In genomic region chr11:64621283-64622019, GRCh38 we compare ENCODE assay signal across 23 cellular contexts. TPM values are rescaled to one million over a fixed set of nuclear protein-coding genes. Genes with fewer than 3 reads are reported as not detected.
A peak's percentile ranks its signal among the peaks of the same experiment; 100 is the strongest.
DNase-seq lines count a peak whose midpoint lies in the region; ATAC-seq, FAIRE-seq and TF ChIP-seq lines count a peak whose summit lies in the region.
"Had no signal": no experiment of that assay in that cellular context is flagged by ENCODE, and none has a peak within 500 bp of the region (broad histone marks: within the 10 kb centered on the region; RNA-seq: fewer than 3 reads in every experiment).

No MANE protein-coding gene starts in this region.

- TF ChIP-seq CTCF in HL-60 (IDR thresholded peaks at IDR 0.05; ENCODE audit: insufficient read depth, low read length) = no peak
- TF ChIP-seq CTCF in H1 (IDR thresholded peaks at IDR 0.05; ENCODE audit: control extremely low read depth in 1 of 3, insufficient read depth in 1 of 3, low read depth in 1 of 3, low read length in 3 of 3) = no peak

- H4K8ac ChIP-seq in H1 (ENCODE audit: extremely low read depth, insufficient read depth, low read length) = no peak overlapping the region

- intact Hi-C loops in right cardiac atrium (cut with DNase I) = no loop called here

- H3K9ac ChIP-seq in H1 (replicated peaks in 1 of 4; ENCODE audit: extremely low read depth in 1 of 4, low read depth in 3 of 4, low read length in 3 of 4) (no peak overlapping the region), skeletal muscle tissue (ENCODE audit: low read depth in 1 of 3, low read length in 3 of 3) (no peak overlapping the region)

- H3K36me3 ChIP-seq in H1 (ENCODE audit: control insufficient read depth in 2 of 4, insufficient read depth in 4 of 4, low read length in 3 of 4) (no peaks in the 10 kb centered on the region), skeletal muscle tissue (ENCODE audit: control insufficient read depth in 3 of 3, insufficient read depth in 3 of 3, low read length in 3 of 3) (no peaks in the 10 kb centered on the region)

- H3K4me2 ChIP-seq in H1 (ENCODE audit: insufficient read depth in 1 of 2, low read depth in 2 of 2, low read length in 2 of 2) = no peak overlapping the region
- H3K4me2 ChIP-seq: GM23338 had no signal

- H3K27ac ChIP-seq in HL-60 (replicated peaks) = peak overlapping the region; percentile 36
- H3K27ac ChIP-seq in H1 (ENCODE audit: low read depth, low read length) = no peak overlapping the region
- H3K27ac ChIP-seq in skeletal muscle tissue (ENCODE audit: low read depth, low read length) = peak overlapping the region; percentile 40
- H3K27ac ChIP-seq in right cardiac atrium (ENCODE audit: low read length) = no peak overlapping the region
- H3K27ac ChIP-seq: tibial artery had no signal

- peak overlapping the region; percentile 5; the same call in 1 of the 2 replicates for H2BK12ac ChIP-seq in H1 (ENCODE audit: low read depth, low read length)

- 81% methylated on average over 5 of the region's 5 CpGs; no CpG with 5 or more reads in 1 of the 2 experiments for WGBS in H1 (ENCODE audit: extremely low coverage in 1 of 2, insufficient coverage in 1 of 2, insufficient read length in 1 of 2, insufficient replicate concordance in 2 of 2, low coverage in 1 of 2, low lambda C conversion rate in 2 of 2, missing lambda C conversion rate in 1 of 2), 2 experiments
- WGBS in right cardiac atrium = 77% methylated on average over 5 of the region's 5 CpGs

- no peak for TF ChIP-seq RAD21 in H1 (IDR thresholded peaks at IDR 0.05 in 1 of 2, conservative IDR thresholded peaks at IDR 0.05 in 1 of 2; ENCODE audit: low read depth in 2 of 2, low read length in 2 of 2)

- POLR2A ChIA-PET in H1 (lab: Charles Lee; ENCODE audit: partially characterized antibody) = interaction anchor here (0.9 to 1.0 kb wide), 2 partner anchors 8 to 10 kb away, joined by 3 to 4 read pairs; no protein-coding TSS in a partner anchor

- no peaks in the 10 kb centered on the region for H4K20me1 ChIP-seq in H1 (replicated peaks in 1 of 2; ENCODE audit: control insufficient read depth in 1 of 2, insufficient read depth in 2 of 2, low read length in 2 of 2)

- peak in 1 of 2 experiments; percentile 29 for DNase-seq in HL-60 (ENCODE audit: low read depth in 1 of 2, low spot score in 1 of 2)
- peak; percentile 69 for DNase-seq in RPMI8226
- no peak for DNase-seq in H1 (ENCODE audit: low read depth in 1 of 2, low spot score in 2 of 2)
- no peak for DNase-seq in SIG-M5 (lab: John Stamatoyannopoulos, UW)
- no peak for DNase-seq in NCI-H2227 (lab: John Stamatoyannopoulos, UW; ENCODE audit: unreplicated experiment)
- no peak for DNase-seq in NCI-H82 (lab: John Stamatoyannopoulos, UW)
- DNase-seq in right cardiac atrium = no peak
- DNase-seq: DMS 273 treated with DMSO at 0.1 percent for 48 hours; KBM-7; mesendoderm; naive thymus-derived CD4-positive, alpha-beta T cell; NCI-H187; stimulated activated naive CD4-positive, alpha-beta T cell treated with Interleukin-2 at 50 U/mL for 16 hours; T-helper 9 cell; tibial artery had no signal

- CTCF ChIA-PET in H1 (lab: Charles Lee; ENCODE audit: partially characterized antibody) = interaction anchor here (0.6 to 4.4 kb wide), 5 partner anchors 9 to 30 kb away, joined by 3 to 19 read pairs (median 4); no protein-coding TSS in a partner anchor

- H2AFZ ChIP-seq in H1 (ENCODE audit: low read length) = no peak overlapping the region
- H2AFZ ChIP-seq: GM23338 had no signal

- H3K4me1 ChIP-seq in H1 (replicated peaks in 1 of 4; ENCODE audit: control insufficient read depth in 3 of 4, insufficient read depth in 4 of 4, low read length in 3 of 4) = peaks cover 0 to 15% (median 5%) of the 10 kb centered on the region in 4 experiments; a peak in 3 of 7 replicates
- H3K4me1 ChIP-seq in skeletal muscle tissue (ENCODE audit: control insufficient read depth in 3 of 3, insufficient read depth in 3 of 3, low read length in 3 of 3) = peaks cover 6 to 20% (median 17%) of the 10 kb centered on the region in 3 donors
- H3K4me1 ChIP-seq in right cardiac atrium (ENCODE audit: control insufficient read depth, insufficient read depth, low read length) = peaks cover 9% of the 10 kb centered on the region
- H3K4me1 ChIP-seq: tibial artery had no signal

- H2BK15ac ChIP-seq in H1 (ENCODE audit: low read length) = peak overlapping the region; percentile 9; the same call in 1 of the 2 replicates

- no peak overlapping the region for H3K18ac ChIP-seq in H1 (ENCODE audit: extremely low read depth, low read length)

- H3K4me3 ChIP-seq in HL-60 (replicated peaks; ENCODE audit: insufficient read depth, low read length) = no peak overlapping the region
- no peak overlapping the region for H3K4me3 ChIP-seq in H1 (ENCODE audit: extremely low read depth in 1 of 4, insufficient read depth in 2 of 4, low read depth in 3 of 4, low read length in 4 of 4)
- no peak overlapping the region for H3K4me3 ChIP-seq in skeletal muscle tissue (ENCODE audit: low read length in 3 of 3)
- no peak overlapping the region for H3K4me3 ChIP-seq in right cardiac atrium (ENCODE audit: low read length)
- H3K4me3 ChIP-seq: GM23338, tibial artery had no signal

- TF ChIP-seq EP300 in H1 (IDR thresholded peaks at IDR 0.05; ENCODE audit: borderline replicate concordance in 1 of 2, low read depth in 2 of 2, low read length in 2 of 2) = no peak

- no peak for TF ChIP-seq POLR2A in H1 (IDR thresholded peaks at IDR 0.05; ENCODE audit: control extremely low read depth in 1 of 2, low read depth in 2 of 2, low read length in 2 of 2)

- no peak overlapping the region for H3K4ac ChIP-seq in H1 (replicated peaks; ENCODE audit: insufficient read length, low read depth, low read length)

- H3K23ac ChIP-seq in H1 (ENCODE audit: insufficient read length) = no peak overlapping the region

- no peak overlapping the region for H3K14ac ChIP-seq in H1 (ENCODE audit: insufficient read length)

- no peaks in the 10 kb centered on the region for H3K79me1 ChIP-seq in H1 (ENCODE audit: low read depth, low read length)

- H2BK20ac ChIP-seq in H1 (ENCODE audit: low read length) = no peak overlapping the region

- no peak overlapping the region for H4K5ac ChIP-seq in H1 (ENCODE audit: insufficient read length, low read depth, low read length)

- H3K27me3 ChIP-seq in HL-60 (ENCODE audit: insufficient read depth, poor library complexity, severe bottlenecking) (no peaks in the 10 kb centered on the region), H1 (replicated peaks in 1 of 4; ENCODE audit: control insufficient read depth in 3 of 4, extremely low read depth in 1 of 4, insufficient read depth in 3 of 4, low read length in 3 of 4) (no peaks in the 10 kb centered on the region), skeletal muscle tissue (ENCODE audit: control insufficient read depth in 3 of 3, insufficient read depth in 3 of 3, low read length in 3 of 3) (no peaks in the 10 kb centered on the region), right cardiac atrium (ENCODE audit: control insufficient read depth, insufficient read depth) (no peaks in the 10 kb centered on the region)
- H3K27me3 ChIP-seq: tibial artery had no signal

- no peak for FAIRE-seq in H1 (lab: Jason Lieb, UNC)

- no peak overlapping the region; the same call in 1 of the 2 replicates for H2BK5ac ChIP-seq in H1 (ENCODE audit: low read depth, low read length)

- no peak overlapping the region for H2BK120ac ChIP-seq in H1 (replicated peaks; ENCODE audit: low read depth, low read length)

- H3K9me3 ChIP-seq in H1 (ENCODE audit: insufficient read depth in 2 of 2, low read depth in 1 of 2, low read length in 1 of 2) (no peaks in the 10 kb centered on the region), skeletal muscle tissue (ENCODE audit: control insufficient read depth in 3 of 3, low read length in 3 of 3) (no peaks in the 10 kb centered on the region), right cardiac atrium (ENCODE audit: control insufficient read depth, low read length) (no peaks in the 10 kb centered on the region)
- H3K9me3 ChIP-seq: tibial artery had no signal

- no peaks in the 10 kb centered on the region for H3K79me2 ChIP-seq in H1 (ENCODE audit: control insufficient read depth in 1 of 2, insufficient read depth in 2 of 2, low read length in 2 of 2)

- H3K56ac ChIP-seq in H1 (replicated peaks; ENCODE audit: insufficient read length, low read depth, low read length) = no peak overlapping the region

- H4K91ac ChIP-seq in H1 (replicated peaks; ENCODE audit: insufficient read length, low read length) = no peak overlapping the region

- ATAC-seq in right cardiac atrium = no peak
- ATAC-seq: naive thymus-derived CD4-positive, alpha-beta T cell had no signal

- 0 out of 2 replicates have a peak overlapping the region, but pooled peaks have one; percentile 28 for H2AK5ac ChIP-seq in H1 (ENCODE audit: low read depth, low read length)

- H3K23me2 ChIP-seq in H1 (ENCODE audit: low read depth, low read length) = no peaks in the 10 kb centered on the region

TF ChIP-seq in H1, 55 proteins besides CTCF, POLR2A, EP300 and RAD21 (continues in another document):
- TF ChIP-seq SIN3A (conservative IDR thresholded peaks at IDR 0.05 in 1 of 2, IDR thresholded peaks at IDR 0.05 in 1 of 2; ENCODE audit: low read depth in 1 of 2, low read length in 2 of 2) = no peak

RNA-seq across cellular contexts. Expression of gene SLC22A12, which starts 30.4 kb away (rescaled TPM):
- not detected in 2 replicates for total RNA-seq in H1 (2021; fragmentation: NEBNext Ultra II Directional; extraction: Animal tissue kit (Norgen Biotek cat#: 25700))
- not detected in 2 replicates for polyA plus RNA-seq in H1 (2011; rRNA removed)
- not detected for polyA plus RNA-seq in H1 (2011; cell fraction: cytosol; rRNA removed)
- polyA plus RNA-seq in H1 (2011; cell fraction: nucleus; rRNA removed) = not detected
- not detected in 4 replicates for polyA plus RNA-seq in H1 (2012, experiment 1 of 2)
- not detected for polyA plus RNA-seq in H1 (2012, experiment 2 of 2)
- not detected for polyA plus RNA-seq in H1 (2013, experiment 1 of 2)
- polyA plus RNA-seq in H1 (2013, experiment 2 of 2) = not detected
- polyA minus RNA-seq in H1 (2011; rRNA and poly(A)+ RNA removed) = not detected in 2 replicates
- not detected for polyA minus RNA-seq in H1 (2011; cell fraction: cytosol; rRNA and poly(A)+ RNA removed)
- polyA minus RNA-seq in H1 (2011; cell fraction: nucleus; rRNA and poly(A)+ RNA removed) = not detected
- total RNA-seq in skeletal muscle tissue = not detected
- total RNA-seq in right cardiac atrium = not detected
- not detected for polyA plus RNA-seq in right cardiac atrium
- total RNA-seq: CD4-positive, CD25-positive, alpha-beta regulatory T cell; cerebellum; epithelial cell of proximal tubule; fibroblast of villous mesenchyme; GM23338; naive thymus-derived CD4-positive, alpha-beta T cell; WTC11 had no signal
- polyA plus RNA-seq: AG04450; CD4-positive, CD25-positive, alpha-beta regulatory T cell; GM23338; naive thymus-derived CD4-positive, alpha-beta T cell had no signal

Comparison
In these comparisons a context has a peak if more than half of its experiments do, and no peak if none do; other contexts are left out.
1. H3K27ac ChIP-seq: peak in HL-60 (single experiment) and skeletal muscle tissue (single experiment); none in H1 (single experiment) and right cardiac atrium (single experiment).